ENCODE assay signal across 8 cellular contexts in genomic region chr18:44895176-44895798, GRCh38.
DNase-seq lines count a peak whose midpoint lies in the region; ATAC-seq lines count a peak whose summit lies in the region.

No MANE protein-coding gene starts in this region.

- H3K36me3 Mint-ChIP-seq in activated T-helper 1 cell treated with anti-CD3 and anti-CD28 coated beads, Interleukin-12 subunit alpha, Interleukin-12 subunit beta, Interleukin-2, Interleukin-4 antibody, amounts not matched to agents 30 ng/mL and 10 ng/mL and 1 ng/mL, durations not matched to agents 14 hours and 24 hours and 36 hours (ENCODE audit: low read depth): peaks cover 23% of the 10 kb centered on the region

- ATAC-seq in GM21576 (IDR thresholded peaks at IDR 0.05; ENCODE audit: unreplicated experiment) (peak; percentile 76), right cardiac atrium (peak in 1 of 2 donors; percentile 70)
- ATAC-seq in stimulated activated naive CD8-positive, alpha-beta T cell treated with anti-CD3 and anti-CD28 coated beads, Interleukin-15, Interleukin-2, amounts not matched to agents 100 U/mL and 50 U/mL, for 24 hours: peak; percentile 41

- H3K4me3 Mint-ChIP-seq in activated T-helper 1 cell treated with anti-CD3 and anti-CD28 coated beads, Interleukin-12 subunit alpha, Interleukin-12 subunit beta, Interleukin-2, Interleukin-4 antibody, amounts not matched to agents 30 ng/mL and 10 ng/mL and 1 ng/mL, durations not matched to agents 14 hours and 24 hours and 36 hours: no peak overlapping the region

- H3K27ac Mint-ChIP-seq in activated T-helper 1 cell treated with anti-CD3 and anti-CD28 coated beads, Interleukin-12 subunit alpha, Interleukin-12 subunit beta, Interleukin-2, Interleukin-4 antibody, amounts not matched to agents 30 ng/mL and 10 ng/mL and 1 ng/mL, durations not matched to agents 14 hours and 24 hours and 36 hours: peak overlapping the region; percentile 61

- 16% methylated on average over 1 of the region's 1 CpG for WGBS in right cardiac atrium

- peaks cover 61% of the 10 kb centered on the region for H3K4me1 Mint-ChIP-seq in activated T-helper 1 cell treated with anti-CD3 and anti-CD28 coated beads, Interleukin-12 subunit alpha, Interleukin-12 subunit beta, Interleukin-2, Interleukin-4 antibody, amounts not matched to agents 30 ng/mL and 10 ng/mL and 1 ng/mL, durations not matched to agents 14 hours and 24 hours and 36 hours (ENCODE audit: low read depth)

- no peaks in the 10 kb centered on the region for H3K4me1 ChIP-seq in right cardiac atrium (ENCODE audit: control insufficient read depth, insufficient read depth, low read length)

- H3K27ac ChIP-seq in right cardiac atrium (ENCODE audit: low read length): no peak overlapping the region

- no peak overlapping the region for H3K4me3 ChIP-seq in right cardiac atrium (ENCODE audit: low read length)

- intact Hi-C loops in activated T-helper 1 cell treated with anti-CD3 and anti-CD28 coated beads, Interleukin-12 subunit alpha, Interleukin-12 subunit beta, Interleukin-2, Interleukin-4 antibody, amounts not matched to agents 30 ng/mL and 10 ng/mL and 1 ng/mL, durations not matched to agents 14 hours and 24 hours and 36 hours (cut with micrococcal nuclease): loop anchor here (10.0 kb wide), 1 partner anchor 530 kb away; no protein-coding TSS in a partner anchor
- intact Hi-C loops in right cardiac atrium (cut with DNase I): loop anchor here in 2 of 4 donors (5.0 to 10.0 kb wide), 2 partner anchors 213 to 220 kb away; partner anchors contain the start of gene SETBP1 (in 1 of the 2)

- peaks cover 4% of the 10 kb centered on the region for H3K27me3 Mint-ChIP-seq in activated T-helper 1 cell treated with anti-CD3 and anti-CD28 coated beads, Interleukin-12 subunit alpha, Interleukin-12 subunit beta, Interleukin-2, Interleukin-4 antibody, amounts not matched to agents 30 ng/mL and 10 ng/mL and 1 ng/mL, durations not matched to agents 14 hours and 24 hours and 36 hours (ENCODE audit: insufficient read depth)

- H3K9me3 Mint-ChIP-seq in activated T-helper 1 cell treated with anti-CD3 and anti-CD28 coated beads, Interleukin-12 subunit alpha, Interleukin-12 subunit beta, Interleukin-2, Interleukin-4 antibody, amounts not matched to agents 30 ng/mL and 10 ng/mL and 1 ng/mL, durations not matched to agents 14 hours and 24 hours and 36 hours: peaks cover 19% of the 10 kb centered on the region

- H3K27me3 ChIP-seq in right cardiac atrium (ENCODE audit: control insufficient read depth, insufficient read depth): no peaks in the 10 kb centered on the region

- H3K9me3 ChIP-seq in right cardiac atrium (ENCODE audit: control insufficient read depth, low read length): no peaks in the 10 kb centered on the region

- DNase-seq in NCI-H2107 treated with DMSO at 0.1 percent for 48 hours (lab: John Stamatoyannopoulos, UW; ENCODE audit: unreplicated experiment): peak; percentile 69
- DNase-seq in NCI-H2107 (lab: John Stamatoyannopoulos, UW): no peak
- DNase-seq in NCI-H146 treated with DMSO at 0.1 percent for 48 hours (lab: John Stamatoyannopoulos, UW; ENCODE audit: unreplicated experiment): peak; percentile 81
- DNase-seq in activated T-helper 1 cell treated with anti-CD3 and anti-CD28 coated beads, Interleukin-12 subunit alpha, Interleukin-12 subunit beta, Interleukin-2, Interleukin-4 antibody, amounts not matched to agents 30 ng/mL and 10 ng/mL and 1 ng/mL, durations not matched to agents 14 hours and 24 hours and 36 hours (ENCODE audit: low spot score): peak; percentile 15
- DNase-seq in right cardiac atrium: peak in 2 of 3 donors; percentile 24 to 62
- DNase-seq in stimulated activated naive CD8-positive, alpha-beta T cell treated with anti-CD3 and anti-CD28 coated beads, Interleukin-15, Interleukin-2, amounts not matched to agents 100 U/mL and 50 U/mL, for 24 hours: peak; percentile 41
- DNase-seq in stimulated activated naive CD4-positive, alpha-beta T cell (lab: John Stamatoyannopoulos, UW): no peak

Comparison
In these comparisons a context has a peak if more than half of its experiments do, and no peak if none do; other contexts are left out.
1. DNase-seq: peak in NCI-H2107 treated with DMSO at 0.1 percent for 48 hours (single experiment), NCI-H146 treated with DMSO at 0.1 percent for 48 hours (single experiment), activated T-helper 1 cell treated with anti-CD3 and anti-CD28 coated beads, Interleukin-12 subunit alpha, Interleukin-12 subunit beta, Interleukin-2, Interleukin-4 antibody, amounts not matched to agents 30 ng/mL and 10 ng/mL and 1 ng/mL, durations not matched to agents 14 hours and 24 hours and 36 hours (single experiment), right cardiac atrium (2 of 3) and stimulated activated naive CD8-positive, alpha-beta T cell treated with anti-CD3 and anti-CD28 coated beads, Interleukin-15, Interleukin-2, amounts not matched to agents 100 U/mL and 50 U/mL, for 24 hours (single experiment); none in NCI-H2107 (single experiment) and stimulated activated naive CD4-positive, alpha-beta T cell (0 of 6).